ENCODE assay signal across 1 cellular context in genomic region chr1:156840880-156841279, GRCh38.
TF ChIP-seq lines count a peak whose summit lies in the region.

No MANE protein-coding gene starts in this region.

TF ChIP-seq in H1, 55 proteins besides CTCF, POLR2A, EP300 and RAD21:
- TF ChIP-seq CEBPB (IDR thresholded peaks at IDR 0.05; ENCODE audit: low read depth, low read length) (no peak), EZH2 (IDR thresholded peaks at IDR 0.05; ENCODE audit: low read depth, low read length, severe bottlenecking) (no peak), EGR1 (IDR thresholded peaks at IDR 0.05; ENCODE audit: borderline replicate concordance, low read depth, low read length) (no peak), TCF12 (IDR thresholded peaks at IDR 0.05; ENCODE audit: low read depth, low read length) (no peak), SUZ12 (IDR thresholded peaks at IDR 0.05; ENCODE audit: low read length) (no peak), SP2 (IDR thresholded peaks at IDR 0.05; ENCODE audit: low read length) (no peak), CBX5 (IDR thresholded peaks at IDR 0.05; ENCODE audit: low read depth, low read length) (no peak), RBBP5 (IDR thresholded peaks at IDR 0.05; ENCODE audit: borderline replicate concordance, low read depth, low read length) (no peak), TAF1 (IDR thresholded peaks at IDR 0.05; ENCODE audit: low read depth, low read length) (no peak), CBX8 (IDR thresholded peaks at IDR 0.05; ENCODE audit: borderline replicate concordance, low read depth, low read length) (no peak), RNF2 (IDR thresholded peaks at IDR 0.05; ENCODE audit: borderline replicate concordance, low read depth, low read length, missing control alignments, poor library complexity, severe bottlenecking) (no peak), SIX5 (IDR thresholded peaks at IDR 0.05; ENCODE audit: low read depth, low read length) (no peak), ATF2 (IDR thresholded peaks at IDR 0.05; ENCODE audit: low read length) (no peak)
